ENCODE assay signal across 8 cellular contexts in the genomic region with DNA sequence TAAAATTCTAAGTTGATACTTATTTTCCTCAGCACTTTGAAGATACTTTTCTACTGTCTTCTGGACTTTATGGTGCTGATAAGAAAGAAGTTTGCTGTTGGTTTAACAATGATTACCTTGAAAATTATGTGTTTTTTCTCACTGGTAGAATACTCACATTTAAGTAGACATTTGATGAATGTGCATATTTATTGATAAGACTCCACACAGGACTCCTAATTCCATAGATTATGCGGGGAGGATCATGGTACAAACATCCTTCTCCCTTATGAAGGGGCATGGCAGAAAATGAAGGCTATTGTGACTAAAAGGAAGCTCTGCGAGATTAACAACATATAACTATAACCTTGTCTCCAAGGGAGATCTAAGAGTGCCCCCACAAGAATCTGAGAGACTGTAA.
"Had no signal": no experiment of that assay in that cellular context is flagged by ENCODE, and none has a peak within 500 bp of the region (broad histone marks: within the 10 kb centered on the region; RNA-seq: fewer than 3 reads in every experiment).

No MANE protein-coding gene starts in this region.

- H3K4me3 ChIP-seq: GM23338 had no signal

- H3K9me3 Mint-ChIP-seq: GM23338, H9 had no signal

- H3K4me2 ChIP-seq: GM23338 had no signal

- H3K4me3 Mint-ChIP-seq: GM23338, H9 had no signal

- H3K27ac Mint-ChIP-seq: GM23338, H9 had no signal

- FAIRE-seq: H1, H54, HTR-8/SVneo had no signal

- H3K4me1 Mint-ChIP-seq: GM23338, H9 had no signal

- H2AFZ ChIP-seq: GM23338 had no signal

- ATAC-seq: GM23338 had no signal

- DNase-seq: H9, HCEC 1CT, IMR-90, KBM-7 had no signal
